Comparison of ENCODE assay signal across 2 cellular contexts in the genomic region with DNA sequence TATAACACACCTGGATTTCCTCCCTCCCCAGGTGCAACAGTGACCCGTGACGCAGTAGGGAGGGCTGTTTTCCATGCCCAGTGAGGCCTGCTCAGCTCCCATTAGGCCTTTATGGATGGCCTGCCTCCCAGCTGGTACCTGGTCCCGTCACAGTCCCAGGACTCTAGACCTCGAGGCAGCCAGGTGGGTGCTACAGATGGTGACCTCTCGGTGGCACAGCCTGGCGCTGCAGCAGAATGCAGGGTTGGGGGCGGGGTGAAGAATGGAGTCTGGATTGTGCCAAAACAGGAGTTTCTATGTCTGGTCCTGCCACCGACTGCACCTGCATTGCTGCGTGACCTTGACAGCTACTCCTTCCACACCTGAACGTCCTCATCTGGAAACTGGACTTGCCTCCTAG.
TF ChIP-seq lines count a peak whose summit lies in the region.

No MANE protein-coding gene starts in this region.

TF ChIP-seq in H1, 55 proteins besides CTCF, POLR2A, EP300 and RAD21 (continued from another document):
- no peak for TF ChIP-seq PHF8 (conservative IDR thresholded peaks at IDR 0.05; ENCODE audit: low read depth, low read length)
- TF ChIP-seq ATF3 (IDR thresholded peaks at IDR 0.05; ENCODE audit: insufficient read depth, low read depth, low read length): no peak
- no peak for TF ChIP-seq YY1 (IDR thresholded peaks at IDR 0.05; ENCODE audit: low read depth, low read length)
- TF ChIP-seq TCF12 (IDR thresholded peaks at IDR 0.05; ENCODE audit: low read depth, low read length): no peak

TF ChIP-seq in SK-N-SH treated with all-trans-retinoic acid at 6 μM for 48 hours, 23 proteins besides CTCF, POLR2A, EP300 and RAD21 (continued from another document):
- TF ChIP-seq ZNF565 (CRISPR knock-in tag; conservative IDR thresholded peaks at IDR 0.05; ENCODE audit: low read depth) (no peak), ZC3H10 (CRISPR knock-in tag; IDR thresholded peaks at IDR 0.05) (no peak), CREB5 (CRISPR knock-in tag; IDR thresholded peaks at IDR 0.05; ENCODE audit: low read depth) (no peak), CSRNP3 (CRISPR knock-in tag; IDR thresholded peaks at IDR 0.05) (no peak), ZFP30 (CRISPR knock-in tag; IDR thresholded peaks at IDR 0.05) (no peak), GLIS3 (CRISPR knock-in tag; IDR thresholded peaks at IDR 0.05) (no peak), BACH2 (CRISPR knock-in tag; IDR thresholded peaks at IDR 0.05; ENCODE audit: borderline replicate concordance) (no peak)
- TF ChIP-seq, protein P1, sequence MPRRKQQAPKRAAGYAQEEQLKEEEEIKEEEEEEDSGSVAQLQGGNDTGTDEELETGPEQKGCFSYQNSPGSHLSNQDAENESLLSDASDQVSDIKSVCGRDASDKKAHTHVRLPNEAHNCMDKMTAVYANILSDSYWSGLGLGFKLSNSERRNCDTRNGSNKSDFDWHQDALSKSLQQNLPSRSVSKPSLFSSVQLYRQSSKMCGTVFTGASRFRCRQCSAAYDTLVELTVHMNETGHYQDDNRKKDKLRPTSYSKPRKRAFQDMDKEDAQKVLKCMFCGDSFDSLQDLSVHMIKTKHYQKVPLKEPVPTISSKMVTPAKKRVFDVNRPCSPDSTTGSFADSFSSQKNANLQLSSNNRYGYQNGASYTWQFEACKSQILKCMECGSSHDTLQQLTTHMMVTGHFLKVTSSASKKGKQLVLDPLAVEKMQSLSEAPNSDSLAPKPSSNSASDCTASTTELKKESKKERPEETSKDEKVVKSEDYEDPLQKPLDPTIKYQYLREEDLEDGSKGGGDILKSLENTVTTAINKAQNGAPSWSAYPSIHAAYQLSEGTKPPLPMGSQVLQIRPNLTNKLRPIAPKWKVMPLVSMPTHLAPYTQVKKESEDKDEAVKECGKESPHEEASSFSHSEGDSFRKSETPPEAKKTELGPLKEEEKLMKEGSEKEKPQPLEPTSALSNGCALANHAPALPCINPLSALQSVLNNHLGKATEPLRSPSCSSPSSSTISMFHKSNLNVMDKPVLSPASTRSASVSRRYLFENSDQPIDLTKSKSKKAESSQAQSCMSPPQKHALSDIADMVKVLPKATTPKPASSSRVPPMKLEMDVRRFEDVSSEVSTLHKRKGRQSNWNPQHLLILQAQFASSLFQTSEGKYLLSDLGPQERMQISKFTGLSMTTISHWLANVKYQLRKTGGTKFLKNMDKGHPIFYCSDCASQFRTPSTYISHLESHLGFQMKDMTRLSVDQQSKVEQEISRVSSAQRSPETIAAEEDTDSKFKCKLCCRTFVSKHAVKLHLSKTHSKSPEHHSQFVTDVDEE (CRISPR knock-in tag; IDR thresholded peaks at IDR 0.05): no peak
